Comparison of ENCODE assay signal across 8 cellular contexts in the genomic region with DNA sequence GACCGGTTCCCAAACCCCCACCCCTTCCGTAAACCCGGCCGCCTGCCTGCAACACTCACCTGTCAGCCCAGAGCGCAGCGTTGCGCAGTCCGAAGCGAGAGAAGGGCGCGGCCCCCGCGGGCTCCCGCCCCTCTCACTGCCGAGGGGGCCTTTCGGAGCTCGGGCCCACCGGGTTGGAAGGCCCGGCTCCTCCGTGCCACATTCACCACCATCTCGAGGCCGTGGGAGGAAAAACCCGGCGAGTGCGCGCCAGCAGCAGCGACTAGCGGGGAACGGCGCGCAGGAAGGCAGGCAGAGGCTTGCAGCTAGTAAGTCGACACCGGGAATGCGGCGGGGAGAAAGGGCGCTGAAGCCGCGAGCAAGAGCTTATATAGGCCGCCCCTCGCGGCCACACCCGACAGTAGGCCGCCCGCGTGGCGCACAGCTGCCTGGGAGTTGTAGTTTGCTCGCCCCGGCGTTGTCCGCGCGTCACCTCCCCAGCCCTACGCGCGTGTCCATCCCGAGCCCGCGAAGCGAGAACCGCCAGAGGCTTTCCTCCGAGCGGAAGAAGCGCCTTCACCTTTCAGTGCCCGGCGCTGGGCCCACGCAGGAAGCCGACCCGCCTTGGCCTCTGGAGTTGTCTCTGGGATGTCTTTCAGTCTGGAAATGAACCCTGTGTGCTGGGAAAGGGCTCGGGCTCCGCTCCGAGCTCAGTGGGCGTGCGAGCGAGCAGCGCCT. TPM values are rescaled to one million over a fixed set of nuclear protein-coding genes. Genes with fewer than 3 reads are reported as not detected.
DNase-seq lines count a peak whose midpoint lies in the region; ATAC-seq and TF ChIP-seq lines count a peak whose summit lies in the region.

No MANE protein-coding gene starts in this region.

- H3K4me2 ChIP-seq in Karpas-422 (ENCODE audit: low read depth, low read length, poor library complexity, severe bottlenecking), result peak overlapping the region; percentile 95

- peak overlapping the region; percentile 84 for H3K27ac ChIP-seq in Karpas-422 (ENCODE audit: low read length)

- H3K27me3 Mint-ChIP-seq in activated T-helper 2 cell treated with anti-CD3 and anti-CD28 coated beads, Interferon-gamma antibody, Interleukin-2, Interleukin-4, amounts not matched to agents 10 μg/mL and 5 μg/mL and 100 μg/mL, durations not matched to agents 14 hours and 24 hours and 36 hours (ENCODE audit: low read depth), result no peaks in the 10 kb centered on the region
- H3K27me3 Mint-ChIP-seq in nephron progenitor cell (ENCODE audit: low read depth, poor library complexity), result peaks cover 20% of the 10 kb centered on the region
- no peaks in the 10 kb centered on the region for H3K27me3 Mint-ChIP-seq in stimulated activated naive CD8-positive, alpha-beta T cell treated with anti-CD3 and anti-CD28 coated beads, Interleukin-15, Interleukin-2, amounts not matched to agents 100 ng/mL and 50 ng/mL, for 24 hours

- H3K4me1 ChIP-seq in Karpas-422 (ENCODE audit: low read length), result peaks cover 41% of the 10 kb centered on the region

- peaks cover 48% of the 10 kb centered on the region for H3K36me3 Mint-ChIP-seq in activated T-helper 2 cell treated with anti-CD3 and anti-CD28 coated beads, Interferon-gamma antibody, Interleukin-2, Interleukin-4, amounts not matched to agents 10 μg/mL and 5 μg/mL and 100 μg/mL, durations not matched to agents 14 hours and 24 hours and 36 hours (ENCODE audit: low read depth)
- peaks cover 38% of the 10 kb centered on the region for H3K36me3 Mint-ChIP-seq in nephron progenitor cell (ENCODE audit: low read depth)
- H3K36me3 Mint-ChIP-seq in stimulated activated naive CD8-positive, alpha-beta T cell treated with anti-CD3 and anti-CD28 coated beads, Interleukin-15, Interleukin-2, amounts not matched to agents 100 ng/mL and 50 ng/mL, for 24 hours (ENCODE audit: low read depth), result peaks cover 48% of the 10 kb centered on the region

- H3K4me1 Mint-ChIP-seq in activated T-helper 2 cell treated with anti-CD3 and anti-CD28 coated beads, Interferon-gamma antibody, Interleukin-2, Interleukin-4, amounts not matched to agents 10 μg/mL and 5 μg/mL and 100 μg/mL, durations not matched to agents 14 hours and 24 hours and 36 hours (ENCODE audit: low read depth), result peaks cover 21% of the 10 kb centered on the region
- peaks cover 25% of the 10 kb centered on the region for H3K4me1 Mint-ChIP-seq in nephron progenitor cell
- peaks cover 36% of the 10 kb centered on the region for H3K4me1 Mint-ChIP-seq in stimulated activated naive CD8-positive, alpha-beta T cell treated with anti-CD3 and anti-CD28 coated beads, Interleukin-15, Interleukin-2, amounts not matched to agents 100 ng/mL and 50 ng/mL, for 24 hours (ENCODE audit: low read depth)

- peak overlapping the region; percentile 90; the same call in 1 of the 2 replicates for H2AFZ ChIP-seq in Karpas-422 (ENCODE audit: low read length)

- peak overlapping the region; percentile 96 for H3K9ac ChIP-seq in Karpas-422 (ENCODE audit: low read length)

- no peaks in the 10 kb centered on the region for H3K9me3 Mint-ChIP-seq in activated T-helper 2 cell treated with anti-CD3 and anti-CD28 coated beads, Interferon-gamma antibody, Interleukin-2, Interleukin-4, amounts not matched to agents 10 μg/mL and 5 μg/mL and 100 μg/mL, durations not matched to agents 14 hours and 24 hours and 36 hours
- no peaks in the 10 kb centered on the region for H3K9me3 Mint-ChIP-seq in nephron progenitor cell
- no peaks in the 10 kb centered on the region for H3K9me3 Mint-ChIP-seq in stimulated activated naive CD8-positive, alpha-beta T cell treated with anti-CD3 and anti-CD28 coated beads, Interleukin-15, Interleukin-2, amounts not matched to agents 100 ng/mL and 50 ng/mL, for 24 hours

- H3K9me2 ChIP-seq in Karpas-422 (replicated peaks; ENCODE audit: insufficient read depth, low read length), result no peaks in the 10 kb centered on the region

- H3K27ac Mint-ChIP-seq in activated T-helper 2 cell treated with anti-CD3 and anti-CD28 coated beads, Interferon-gamma antibody, Interleukin-2, Interleukin-4, amounts not matched to agents 10 μg/mL and 5 μg/mL and 100 μg/mL, durations not matched to agents 14 hours and 24 hours and 36 hours, result peak overlapping the region; percentile 94
- H3K27ac Mint-ChIP-seq in nephron progenitor cell, result peak overlapping the region; percentile 83
- H3K27ac Mint-ChIP-seq in stimulated activated naive CD8-positive, alpha-beta T cell treated with anti-CD3 and anti-CD28 coated beads, Interleukin-15, Interleukin-2, amounts not matched to agents 100 ng/mL and 50 ng/mL, for 24 hours, result peak overlapping the region; percentile 96

- intact Hi-C loops in activated T-helper 2 cell treated with anti-CD3 and anti-CD28 coated beads, Interferon-gamma antibody, Interleukin-2, Interleukin-4, amounts not matched to agents 10 μg/mL and 5 μg/mL and 100 μg/mL, durations not matched to agents 14 hours and 24 hours and 36 hours (cut with micrococcal nuclease), result loop anchor here (1.0 to 5.0 kb wide), 7 partner anchors 28 to 334 kb away; a partner anchor contains a TSS

- H4K20me1 ChIP-seq in Karpas-422 (ENCODE audit: insufficient read depth, low read depth, low read length), result peaks cover 12% of the 10 kb centered on the region

- no peaks in the 10 kb centered on the region for H3K9me3 ChIP-seq in Karpas-422 (ENCODE audit: low read length)

- H3K27me3 ChIP-seq in Karpas-422 (ENCODE audit: low read length), result no peaks in the 10 kb centered on the region

- H3K36me3 ChIP-seq in Karpas-422 (ENCODE audit: insufficient read depth, low read length), result peaks cover 32% of the 10 kb centered on the region

- H3K79me2 ChIP-seq in Karpas-422 (ENCODE audit: low read length), result peaks cover 22% of the 10 kb centered on the region

- DNase-seq in EH (ENCODE audit: low read depth), result peak; percentile 96
- DNase-seq in Karpas-422, result peak; percentile 98
- peak; percentile 95 for DNase-seq in RPMI7951 (ENCODE audit: low read depth)
- peak; percentile 95 for DNase-seq in activated T-helper 2 cell treated with anti-CD3 and anti-CD28 coated beads, Interferon-gamma antibody, Interleukin-2, Interleukin-4, amounts not matched to agents 10 μg/mL and 5 μg/mL and 100 μg/mL, durations not matched to agents 14 hours and 24 hours and 36 hours (ENCODE audit: low spot score)
- peak; percentile 95 for DNase-seq in fibroblast of peridontal ligament (ENCODE audit: extremely low read depth)
- peak; percentile 95 for DNase-seq in nephron progenitor cell

- ATAC-seq in GM21825 (IDR thresholded peaks at IDR 0.05; ENCODE audit: unreplicated experiment), result peak; percentile 87

- TF ChIP-seq CTCF in nephron progenitor cell (IDR thresholded peaks at IDR 0.05), result no peak

- peak overlapping the region; percentile 97 for H3K4me3 ChIP-seq in Karpas-422 (ENCODE audit: low read length)

- H3K4me3 Mint-ChIP-seq in activated T-helper 2 cell treated with anti-CD3 and anti-CD28 coated beads, Interferon-gamma antibody, Interleukin-2, Interleukin-4, amounts not matched to agents 10 μg/mL and 5 μg/mL and 100 μg/mL, durations not matched to agents 14 hours and 24 hours and 36 hours (ENCODE audit: low read depth), result peak overlapping the region; percentile 96
- peak overlapping the region; percentile 94 for H3K4me3 Mint-ChIP-seq in nephron progenitor cell
- peak overlapping the region; percentile 97 for H3K4me3 Mint-ChIP-seq in stimulated activated naive CD8-positive, alpha-beta T cell treated with anti-CD3 and anti-CD28 coated beads, Interleukin-15, Interleukin-2, amounts not matched to agents 100 ng/mL and 50 ng/mL, for 24 hours

RNA-seq across cellular contexts. Expression of a gene that starts 10.4 kb away (rescaled TPM):
- total RNA-seq in Karpas-422 (2014; rRNA removed; shearing (Covaris generic); ENCODE audit: low replicate concordance), result 0.37 and 2.2 TPM in 2 replicates
- total RNA-seq in RPMI7951 (2014; rRNA removed; shearing (Covaris generic)), result 0.96 and 1.9 TPM in 2 replicates
- 0.34 TPM in 2 replicates for total RNA-seq in activated T-helper 2 cell treated with anti-CD3 and anti-CD28 coated beads, Interferon-gamma antibody, Interleukin-2, Interleukin-4, amounts not matched to agents 10 μg/mL and 5 μg/mL and 100 μg/mL, durations not matched to agents 14 hours and 24 hours and 36 hours

RNA-seq across cellular contexts. Expression of a gene that starts 28.8 kb away (rescaled TPM):
- total RNA-seq in Karpas-422 (2014; rRNA removed; shearing (Covaris generic); ENCODE audit: low replicate concordance), result 22.4 and 28.6 TPM in 2 replicates
- total RNA-seq in RPMI7951 (2014; rRNA removed; shearing (Covaris generic)), result 47.1 and 49.5 TPM in 2 replicates
- total RNA-seq in activated T-helper 2 cell treated with anti-CD3 and anti-CD28 coated beads, Interferon-gamma antibody, Interleukin-2, Interleukin-4, amounts not matched to agents 10 μg/mL and 5 μg/mL and 100 μg/mL, durations not matched to agents 14 hours and 24 hours and 36 hours, result 49.4 and 55.4 TPM in 2 replicates

Comparison
In these comparisons a context has a peak if more than half of its experiments do, and no peak if none do; other contexts are left out.
1. Peak in every context shown above with its lines: DNase-seq, ATAC-seq, H3K4me3 ChIP-seq and H3K27ac ChIP-seq.